20 cellular contexts compared by ENCODE assay signal in genomic region chr2:161112885-161113284, GRCh38. TPM values are rescaled to one million over a fixed set of nuclear protein-coding genes. Genes with fewer than 3 reads are reported as not detected.
A peak's percentile ranks its signal among the peaks of the same experiment; 100 is the strongest.
DNase-seq lines count a peak whose midpoint lies in the region; ATAC-seq and TF ChIP-seq lines count a peak whose summit lies in the region.
"Had no signal": no experiment of that assay in that cellular context is flagged by ENCODE, and none has a peak within 500 bp of the region (broad histone marks: within the 10 kb centered on the region; RNA-seq: fewer than 3 reads in every experiment).

No MANE protein-coding gene starts in this region.

- CTCF ChIA-PET in OCI-LY7 (lab: Charles Lee; ENCODE audit: unreplicated experiment) = interaction anchor here (1.8 kb wide), 1 partner anchor 8 kb away, joined by 4 read pairs; no protein-coding TSS in a partner anchor

- no peaks in the 10 kb centered on the region for H3K36me3 Mint-ChIP-seq in glutamatergic neuron (ENCODE audit: unreplicated experiment)
- H3K36me3 Mint-ChIP-seq: CD14-positive monocyte had no signal

- no peaks in the 10 kb centered on the region for H3K9me2 ChIP-seq in OCI-LY7 (ENCODE audit: insufficient read depth, low read length)
- H3K9me2 ChIP-seq: SK-N-SH had no signal

- no peak for TF ChIP-seq EP300 in tibial nerve (IDR thresholded peaks at IDR 0.05)

- POLR2A ChIA-PET in OCI-LY7 (lab: Charles Lee) = interaction anchor here (0.6 to 3.6 kb wide), 12 partner anchors 8 to 125 kb away, joined by 3 to 20 read pairs (median 4); no protein-coding TSS in a partner anchor

- no peak overlapping the region for H3K4me3 Mint-ChIP-seq in glutamatergic neuron (ENCODE audit: unreplicated experiment)
- H3K4me3 Mint-ChIP-seq: CD14-positive monocyte; T-helper 2 cell treated with Interferon-gamma antibody and Interleukin-4, amounts not matched to agents 5 μg/mL and 100 μg/mL, for 36 hours had no signal

- no peaks in the 10 kb centered on the region for H3K27me3 ChIP-seq in tibial nerve
- H3K27me3 ChIP-seq: Peyer's patch had no signal

- H3K4me2 ChIP-seq in OCI-LY7 (ENCODE audit: low read length) = peak overlapping the region; percentile 11; the same call in 1 of the 2 replicates
- H3K4me2 ChIP-seq: SK-N-SH had no signal

- H3K4me1 Mint-ChIP-seq in glutamatergic neuron (ENCODE audit: low read depth, unreplicated experiment) = peaks cover 3% of the 10 kb centered on the region

- TF ChIP-seq POLR2A in tibial nerve (IDR thresholded peaks at IDR 0.05) = no peak

- no TSS peak for BruUV-seq in OCI-LY7 (replicated peaks; lab: Mats Ljungman, UMichigan)

- no peaks in the 10 kb centered on the region for H3K9me3 Mint-ChIP-seq in glutamatergic neuron (ENCODE audit: unreplicated experiment)
- H3K9me3 Mint-ChIP-seq: CD14-positive monocyte; T-helper 2 cell treated with Interferon-gamma antibody and Interleukin-4, amounts not matched to agents 5 μg/mL and 100 μg/mL, for 36 hours had no signal

- peak; percentile 30 for DNase-seq in DMS 273 (lab: John Stamatoyannopoulos, UW; ENCODE audit: unreplicated experiment)
- DNase-seq in DMS 273 treated with DMSO at 0.1 percent for 48 hours (lab: John Stamatoyannopoulos, UW) = no peak
- peak; percentile 32 for DNase-seq in NCI-H1105 (lab: John Stamatoyannopoulos, UW)
- peak; percentile 79 for DNase-seq in NCI-H2171 treated with DMSO at 0.1 percent for 48 hours (lab: John Stamatoyannopoulos, UW)
- DNase-seq in OCI-LY7 (ENCODE audit: low spot score) = no peak
- DNase-seq in glutamatergic neuron = no peak
- no peak for DNase-seq in tibial nerve (ENCODE audit: low spot score in 2 of 2)
- DNase-seq: DMS153, GF-D8, NCI-H2029, NCI-H446, Peyer's patch, SK-N-SH had no signal

- intact Hi-C loops in OCI-LY7 (cut with micrococcal nuclease; ENCODE audit: unreplicated experiment) = no loop called here

- no peak for ATAC-seq in HG03469 (IDR thresholded peaks at IDR 0.05; ENCODE audit: unreplicated experiment)
- ATAC-seq: GM12878, Right ventricle myocardium inferior had no signal

- no peaks in the 10 kb centered on the region for H3K27me3 Mint-ChIP-seq in glutamatergic neuron (ENCODE audit: unreplicated experiment)

- H3K36me3 ChIP-seq in OCI-LY7 (ENCODE audit: insufficient read depth, low read length) (no peaks in the 10 kb centered on the region), tibial nerve (no peaks in the 10 kb centered on the region)
- H3K36me3 ChIP-seq: HAP-1, Peyer's patch had no signal

- no peak overlapping the region for H3K4me3 ChIP-seq in OCI-LY7 (ENCODE audit: low read depth, low read length, poor library complexity, severe bottlenecking)
- H3K4me3 ChIP-seq in tibial nerve = no peak overlapping the region
- H3K4me3 ChIP-seq: GM12878, HAP-1, Peyer's patch had no signal

- no peaks in the 10 kb centered on the region for H3K9me3 ChIP-seq in OCI-LY7 (ENCODE audit: low read length)
- H3K9me3 ChIP-seq in tibial nerve = no peaks in the 10 kb centered on the region
- H3K9me3 ChIP-seq: HAP-1, Peyer's patch, SK-N-SH had no signal

- H3K4me1 ChIP-seq in OCI-LY7 (ENCODE audit: insufficient read depth, low read length, poor library complexity, severe bottlenecking) = peaks cover 38% of the 10 kb centered on the region
- no peaks in the 10 kb centered on the region for H3K4me1 ChIP-seq in tibial nerve
- H3K4me1 ChIP-seq: HAP-1, Peyer's patch had no signal

- H3K27ac ChIP-seq in OCI-LY7 (ENCODE audit: low read depth, low read length, poor library complexity, severe bottlenecking) = no peak overlapping the region
- no peak overlapping the region for H3K27ac ChIP-seq in tibial nerve
- H3K27ac ChIP-seq: 22Rv1, Peyer's patch had no signal

- H4K20me1 ChIP-seq in OCI-LY7 (ENCODE audit: insufficient read depth, low read length) = no peaks in the 10 kb centered on the region

- TF ChIP-seq CTCF in OCI-LY7 (conservative IDR thresholded peaks at IDR 0.05; ENCODE audit: low read length) = no peak
- TF ChIP-seq CTCF in glutamatergic neuron (IDR thresholded peaks at IDR 0.05; ENCODE audit: partially characterized antibody, unreplicated experiment) = no peak
- no peak for TF ChIP-seq CTCF in tibial nerve (IDR thresholded peaks at IDR 0.05)

- WGBS in tibial nerve, 2 donors = 67 to 76% methylated on average over 2 of the region's 2 CpGs

- H3K79me2 ChIP-seq in OCI-LY7 (ENCODE audit: insufficient read depth, low read depth, low read length) = no peaks in the 10 kb centered on the region

- H3K27ac Mint-ChIP-seq in glutamatergic neuron (ENCODE audit: unreplicated experiment) = no peak overlapping the region
- H3K27ac Mint-ChIP-seq: T-helper 2 cell treated with Interferon-gamma antibody and Interleukin-4, amounts not matched to agents 5 μg/mL and 100 μg/mL, for 36 hours had no signal

- peak overlapping the region; percentile 0; the same call in 1 of the 2 replicates for H2AFZ ChIP-seq in OCI-LY7 (ENCODE audit: low read length)

RNA-seq across cellular contexts. Expression of gene TANK, which starts 47.3 kb away (rescaled TPM):
- 43.4 and 52.6 TPM in 2 replicates for total RNA-seq in OCI-LY7 (2014; rRNA removed; shearing (Covaris generic))
- total RNA-seq in OCI-LY7 (2022) (64.9 and 78.0 TPM in 2 replicates), glutamatergic neuron (ENCODE audit: unreplicated experiment) (45.9 TPM), tibial nerve (10 to 100 TPM; 54.4 to 83.5 (median 75.1) TPM)

Comparison
In these comparisons a context has a peak if more than half of its experiments do, and no peak if none do; other contexts are left out.
1. DNase-seq: peak in DMS 273 (single experiment), NCI-H1105 (single experiment) and NCI-H2171 treated with DMSO at 0.1 percent for 48 hours (single experiment); none in DMS 273 treated with DMSO at 0.1 percent for 48 hours (single experiment), OCI-LY7 (single experiment), glutamatergic neuron (single experiment) and tibial nerve (0 of 2).